1 cellular context compared by ENCODE assay signal in the genomic region with DNA sequence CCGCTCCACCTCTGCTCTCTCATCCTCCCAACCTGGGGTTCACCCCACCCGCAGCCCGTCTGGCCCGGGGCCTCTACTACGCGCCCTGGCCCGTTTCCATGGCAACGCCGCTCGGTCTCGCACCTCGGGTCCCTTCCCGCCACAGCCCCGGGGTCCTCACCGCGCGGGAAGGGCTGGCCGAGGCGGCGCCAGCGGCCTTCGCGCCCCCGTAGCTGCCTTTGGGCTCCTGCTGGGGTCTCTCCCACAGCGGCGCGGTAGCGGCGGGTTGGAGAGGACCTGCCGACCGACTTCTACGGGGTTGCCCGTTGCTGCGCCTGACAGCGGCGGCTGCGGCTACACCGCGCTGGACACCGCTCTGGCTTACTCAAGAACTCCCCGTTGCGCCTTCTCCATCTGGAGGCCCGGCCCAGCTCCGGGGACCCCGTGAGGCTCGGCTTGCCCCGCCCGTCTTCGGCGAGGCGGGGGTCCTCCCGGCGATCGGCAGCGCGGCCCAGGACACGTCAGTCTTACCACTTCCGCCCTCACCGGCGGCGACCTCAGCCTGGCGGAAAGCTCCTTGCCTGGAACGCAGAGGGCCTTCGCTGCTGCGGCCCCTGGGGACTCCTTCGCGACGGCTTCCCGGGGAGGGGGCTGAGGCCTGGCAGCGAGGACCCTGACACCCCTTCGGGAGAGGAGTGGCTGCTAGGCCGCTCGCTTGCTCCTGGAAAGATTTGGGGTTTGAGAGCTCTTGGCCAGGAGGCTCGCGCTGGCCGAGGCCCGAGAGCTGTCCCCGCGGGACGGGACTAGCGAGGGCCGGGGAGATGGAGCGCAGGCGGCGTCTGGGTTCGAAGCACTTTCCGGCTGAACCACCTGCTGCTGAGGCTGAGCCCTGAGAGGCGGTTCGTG.
TF ChIP-seq lines count a peak whose summit lies in the region.

TSS of gene TM9SF1 (minus strand) at position 256 of the 885 bp plus-strand sequence. CDS start 422 bp downstream, outside the sequence.

TF ChIP-seq in HepG2, 621 proteins besides CTCF, POLR2A, EP300 and RAD21 (continued from another document and continues in another):
- TF ChIP-seq PPARG (CRISPR knock-in tag; conservative IDR thresholded peaks at IDR 0.05) (peak; percentile 84), HES4 (CRISPR knock-in tag; IDR thresholded peaks at IDR 0.05; ENCODE audit: borderline replicate concordance) (peak; percentile 98), RFX1 (IDR thresholded peaks at IDR 0.05) (peak; percentile 93), THRA (CRISPR knock-in tag; IDR thresholded peaks at IDR 0.05; ENCODE audit: borderline replicate concordance) (peak; percentile 93), DRAP1 (CRISPR knock-in tag; IDR thresholded peaks at IDR 0.05) (peak; percentile 87), TGIF2 (CRISPR knock-in tag; IDR thresholded peaks at IDR 0.05) (0 out of 2 replicates have a peak, but pooled peaks have one; percentile 80), CEBPZ (IDR thresholded peaks at IDR 0.05; ENCODE audit: low read length) (no peak), ZNF333 (CRISPR knock-in tag; IDR thresholded peaks at IDR 0.05; ENCODE audit: borderline replicate concordance) (peak; percentile 96), IKZF1 (IDR thresholded peaks at IDR 0.05) (no peak), CBFB (CRISPR knock-in tag; IDR thresholded peaks at IDR 0.05) (peak; percentile 99), CHD4 (IDR thresholded peaks at IDR 0.05; ENCODE audit: borderline replicate concordance, low read length) (no peak), SAFB2 (CRISPR knock-in tag; IDR thresholded peaks at IDR 0.05; ENCODE audit: borderline replicate concordance, low read depth) (peak; percentile 100), EED (CRISPR knock-in tag; IDR thresholded peaks at IDR 0.05) (peak; percentile 100), U2AF2 (IDR thresholded peaks at IDR 0.05; ENCODE audit: low read depth, low read length) (peak; percentile 17; the same call in 1 of the 2 replicates), ZBTB3 (CRISPR knock-in tag; IDR thresholded peaks at IDR 0.05; ENCODE audit: borderline replicate concordance, low read depth) (peak; percentile 96), ZKSCAN5 (CRISPR knock-in tag; IDR thresholded peaks at IDR 0.05) (peak; percentile 78; the same call in 1 of the 2 replicates), KDM5A (IDR thresholded peaks at IDR 0.05; ENCODE audit: borderline replicate concordance, low read length) (peak; percentile 92), ZBTB8A (CRISPR knock-in tag; IDR thresholded peaks at IDR 0.05; ENCODE audit: borderline replicate concordance, low read depth) (peak; percentile 98), STAT5B (CRISPR knock-in tag; IDR thresholded peaks at IDR 0.05) (peak; percentile 72; the same call in 1 of the 2 replicates), ZNF644 (CRISPR knock-in tag; IDR thresholded peaks at IDR 0.05; ENCODE audit: low read depth) (no peak; the same call in 1 of the 2 replicates), SATB2 (CRISPR knock-in tag; IDR thresholded peaks at IDR 0.05) (peak; percentile 79), HHEX (CRISPR knock-in tag; IDR thresholded peaks at IDR 0.05) (no peak), SMAD3 (CRISPR knock-in tag; IDR thresholded peaks at IDR 0.05) (peak; percentile 99), ZZZ3 (CRISPR knock-in tag; IDR thresholded peaks at IDR 0.05; ENCODE audit: borderline replicate concordance) (peak; percentile 99), ZBTB2 (CRISPR knock-in tag; IDR thresholded peaks at IDR 0.05; ENCODE audit: low read depth) (no peak), TIGD3 (CRISPR knock-in tag; IDR thresholded peaks at IDR 0.05; ENCODE audit: borderline replicate concordance) (peak; percentile 98), CENPX (CRISPR knock-in tag; IDR thresholded peaks at IDR 0.05) (no peak), POGK (CRISPR knock-in tag; conservative IDR thresholded peaks at IDR 0.05) (peak; percentile 99), IRF9 (CRISPR knock-in tag; IDR thresholded peaks at IDR 0.05; ENCODE audit: borderline replicate concordance) (peak; percentile 99), CREM (IDR thresholded peaks at IDR 0.05) (peak; percentile 96), CREM (CRISPR knock-in tag; IDR thresholded peaks at IDR 0.05) (no peak), ZNF781 (CRISPR knock-in tag; IDR thresholded peaks at IDR 0.05; ENCODE audit: borderline replicate concordance, not compliant biosample characterization) (peak; percentile 99), HNF1B (CRISPR knock-in tag; IDR thresholded peaks at IDR 0.05) (peak; percentile 88; the same call in 1 of the 2 replicates), ZFY (CRISPR knock-in tag; IDR thresholded peaks at IDR 0.05) (peak; percentile 100)
- TF ChIP-seq, protein P1, sequence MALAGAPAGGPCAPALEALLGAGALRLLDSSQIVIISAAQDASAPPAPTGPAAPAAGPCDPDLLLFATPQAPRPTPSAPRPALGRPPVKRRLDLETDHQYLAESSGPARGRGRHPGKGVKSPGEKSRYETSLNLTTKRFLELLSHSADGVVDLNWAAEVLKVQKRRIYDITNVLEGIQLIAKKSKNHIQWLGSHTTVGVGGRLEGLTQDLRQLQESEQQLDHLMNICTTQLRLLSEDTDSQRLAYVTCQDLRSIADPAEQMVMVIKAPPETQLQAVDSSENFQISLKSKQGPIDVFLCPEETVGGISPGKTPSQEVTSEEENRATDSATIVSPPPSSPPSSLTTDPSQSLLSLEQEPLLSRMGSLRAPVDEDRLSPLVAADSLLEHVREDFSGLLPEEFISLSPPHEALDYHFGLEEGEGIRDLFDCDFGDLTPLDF (CRISPR knock-in tag; IDR thresholded peaks at IDR 0.05) = peak; percentile 96
- TF ChIP-seq, protein P2, sequence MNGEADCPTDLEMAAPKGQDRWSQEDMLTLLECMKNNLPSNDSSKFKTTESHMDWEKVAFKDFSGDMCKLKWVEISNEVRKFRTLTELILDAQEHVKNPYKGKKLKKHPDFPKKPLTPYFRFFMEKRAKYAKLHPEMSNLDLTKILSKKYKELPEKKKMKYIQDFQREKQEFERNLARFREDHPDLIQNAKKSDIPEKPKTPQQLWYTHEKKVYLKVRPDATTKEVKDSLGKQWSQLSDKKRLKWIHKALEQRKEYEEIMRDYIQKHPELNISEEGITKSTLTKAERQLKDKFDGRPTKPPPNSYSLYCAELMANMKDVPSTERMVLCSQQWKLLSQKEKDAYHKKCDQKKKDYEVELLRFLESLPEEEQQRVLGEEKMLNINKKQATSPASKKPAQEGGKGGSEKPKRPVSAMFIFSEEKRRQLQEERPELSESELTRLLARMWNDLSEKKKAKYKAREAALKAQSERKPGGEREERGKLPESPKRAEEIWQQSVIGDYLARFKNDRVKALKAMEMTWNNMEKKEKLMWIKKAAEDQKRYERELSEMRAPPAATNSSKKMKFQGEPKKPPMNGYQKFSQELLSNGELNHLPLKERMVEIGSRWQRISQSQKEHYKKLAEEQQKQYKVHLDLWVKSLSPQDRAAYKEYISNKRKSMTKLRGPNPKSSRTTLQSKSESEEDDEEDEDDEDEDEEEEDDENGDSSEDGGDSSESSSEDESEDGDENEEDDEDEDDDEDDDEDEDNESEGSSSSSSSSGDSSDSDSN (CRISPR knock-in tag; IDR thresholded peaks at IDR 0.05) = peak; percentile 100
